ENCODE assay signal across 8 cellular contexts in genomic region chr6:163415620-163416379, GRCh38. TPM values are rescaled to one million over a fixed set of nuclear protein-coding genes. Genes with fewer than 3 reads are reported as not detected.
A peak's percentile ranks its signal among the peaks of the same experiment; 100 is the strongest.
DNase-seq lines count a peak whose midpoint lies in the region; ATAC-seq and TF ChIP-seq lines count a peak whose summit lies in the region.

No MANE protein-coding gene starts in this region.

- TF ChIP-seq CTCF in mucosa of descending colon (IDR thresholded peaks at IDR 0.05) (no peak), testis (IDR thresholded peaks at IDR 0.05) (no peak)

- no peaks in the 10 kb centered on the region for H3K9me3 ChIP-seq in mucosa of descending colon
- no peaks in the 10 kb centered on the region for H3K9me3 ChIP-seq in testis

- H3K4me1 Mint-ChIP-seq in activated CD4-positive, alpha-beta T cell treated with anti-CD3 and anti-CD28 coated beads, Interleukin-2, amount 10 ng/mL, durations not matched to agents 7 days and 5 days: peaks cover 44% of the 10 kb centered on the region

- peaks cover 7% of the 10 kb centered on the region for H3K36me3 Mint-ChIP-seq in activated CD4-positive, alpha-beta T cell treated with anti-CD3 and anti-CD28 coated beads, Interleukin-2, amount 10 ng/mL, durations not matched to agents 7 days and 5 days (ENCODE audit: low read depth)

- ATAC-seq in mucosa of descending colon (no peak), GM19351 (IDR thresholded peaks at IDR 0.05; ENCODE audit: unreplicated experiment) (no peak)

- H3K36me3 ChIP-seq in mucosa of descending colon (ENCODE audit: low read depth): no peaks in the 10 kb centered on the region
- no peaks in the 10 kb centered on the region for H3K36me3 ChIP-seq in testis (ENCODE audit: low read depth, missing control alignments)

- H3K27me3 ChIP-seq in testis: no peaks in the 10 kb centered on the region

- H3K9me3 Mint-ChIP-seq in activated CD4-positive, alpha-beta T cell treated with anti-CD3 and anti-CD28 coated beads, Interleukin-2, amount 10 ng/mL, durations not matched to agents 7 days and 5 days: no peaks in the 10 kb centered on the region

- intact Hi-C loops in mucosa of descending colon (cut with DNase I, micrococcal nuclease): no loop called here
- intact Hi-C loops in testis (cut with DNase I; ENCODE audit: low total_unique reads): no loop called here

- peak overlapping the region; percentile 44 for H3K4me3 ChIP-seq in mucosa of descending colon
- H3K4me3 ChIP-seq in testis: peak overlapping the region; percentile 85 to 98

- H3K27ac Mint-ChIP-seq in activated CD4-positive, alpha-beta T cell treated with anti-CD3 and anti-CD28 coated beads, Interleukin-2, amount 10 ng/mL, durations not matched to agents 7 days and 5 days: peak overlapping the region; percentile 98

- H3K27me3 Mint-ChIP-seq in activated CD4-positive, alpha-beta T cell treated with anti-CD3 and anti-CD28 coated beads, Interleukin-2, amount 10 ng/mL, durations not matched to agents 7 days and 5 days: no peaks in the 10 kb centered on the region

- CTCF ChIA-PET in activated CD4-positive, alpha-beta T cell treated with anti-CD3 and anti-CD28 coated beads, Interleukin-2, amount 10 ng/mL, durations not matched to agents 7 days and 5 days (lab: Charles Lee): interaction anchor here (0.6 to 2.3 kb wide), 4 partner anchors 10 to 114 kb away, joined by 3 to 11 read pairs (median 4); no protein-coding TSS in a partner anchor

- peaks cover 5% of the 10 kb centered on the region for H3K4me1 ChIP-seq in mucosa of descending colon (ENCODE audit: low read depth)
- H3K4me1 ChIP-seq in testis: peaks cover 29% of the 10 kb centered on the region

- DNase-seq in NCI-H2107 treated with DMSO at 0.1 percent for 48 hours (lab: John Stamatoyannopoulos, UW; ENCODE audit: unreplicated experiment): peak; percentile 37
- no peak for DNase-seq in NCI-H2107 (lab: John Stamatoyannopoulos, UW)
- DNase-seq in Kasumi-1 (lab: John Stamatoyannopoulos, UW): peak; percentile 67 to 69
- DNase-seq in activated CD4-positive, alpha-beta T cell treated with anti-CD3 and anti-CD28 coated beads, Interleukin-2, amount 10 ng/mL, durations not matched to agents 7 days and 5 days: peak; percentile 46
- DNase-seq in effector CD8-positive, alpha-beta T cell (lab: John Stamatoyannopoulos, UW): peak; percentile 11
- DNase-seq in mucosa of descending colon: peak; percentile 29 to 67 (median 42)
- DNase-seq in testis: peak; percentile 58

- 0% methylated on average over 23 to 32 of the region's 57 CpGs for WGBS in testis, 2 donors

- H3K4me3 Mint-ChIP-seq in activated CD4-positive, alpha-beta T cell treated with anti-CD3 and anti-CD28 coated beads, Interleukin-2, amount 10 ng/mL, durations not matched to agents 7 days and 5 days: peak overlapping the region; percentile 95

- peak overlapping the region; percentile 99 to 100 for H3K27ac ChIP-seq in testis

- POLR2A ChIA-PET in activated CD4-positive, alpha-beta T cell treated with anti-CD3 and anti-CD28 coated beads, Interleukin-2, amount 10 ng/mL, durations not matched to agents 7 days and 5 days (lab: Charles Lee): no interaction called here

- TF ChIP-seq POLR2A in testis (IDR thresholded peaks at IDR 0.05): no peak

RNA-seq across cellular contexts. Expression of gene QKI, which starts 1.3 kb away (rescaled TPM):
- total RNA-seq in activated CD4-positive, alpha-beta T cell treated with anti-CD3 and anti-CD28 coated beads, Interleukin-2, amount 10 ng/mL, durations not matched to agents 7 days and 5 days: 10 to 100 TPM; 61.7 to 74.7 TPM
- 100 to 1,000 TPM in 1 of 3 donors, 10 to 100 TPM in 2; 11.3 to 129 (median 35.8) TPM for total RNA-seq in mucosa of descending colon
- total RNA-seq in testis: 100 to 1,000 TPM; 315 to 366 TPM
- 148 TPM for polyA plus RNA-seq in testis (ENCODE audit: insufficient read depth, low read depth, low replicate concordance)
